In the genomic region with DNA sequence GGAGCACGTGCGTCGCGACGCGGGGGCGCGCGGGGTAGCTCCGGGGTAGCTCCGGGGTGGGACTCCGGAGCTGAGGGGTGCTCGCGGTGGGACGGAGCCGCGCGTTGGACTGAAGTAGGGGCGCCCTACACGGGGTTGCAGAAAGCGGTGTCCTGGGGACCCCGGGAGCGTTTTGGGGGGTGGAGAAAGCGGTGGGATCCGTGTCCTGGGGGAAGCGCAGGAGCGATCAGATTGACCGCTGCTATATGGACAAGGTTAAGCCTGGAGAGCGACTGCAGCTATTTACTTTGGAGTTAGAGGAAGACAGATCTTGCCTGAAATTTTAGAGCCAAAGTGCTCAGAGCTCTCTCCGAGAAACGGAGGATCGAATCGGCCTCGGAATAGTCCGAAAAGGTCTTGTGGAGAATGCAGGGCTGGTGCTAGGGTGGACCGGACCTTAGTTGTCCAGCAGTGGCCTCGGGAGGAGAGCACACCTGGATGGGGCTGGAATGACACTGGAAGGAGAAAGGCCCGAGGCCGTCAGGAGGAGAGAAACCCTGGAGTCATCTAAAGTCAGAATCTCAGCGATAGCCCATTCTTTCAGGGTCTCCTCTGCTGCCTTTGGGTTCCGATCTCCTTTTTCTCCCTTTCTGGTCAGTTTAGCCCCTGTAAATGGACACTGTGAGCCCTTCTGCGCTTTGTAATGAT, we compare ENCODE assay signal across 8 cellular contexts. TPM values are rescaled to one million over a fixed set of nuclear protein-coding genes. Genes with fewer than 3 reads are reported as not detected.
DNase-seq lines count a peak whose midpoint lies in the region; ATAC-seq and TF ChIP-seq lines count a peak whose summit lies in the region.

No MANE protein-coding gene starts in this region.

- H3K27me3 ChIP-seq in GM06990 (replicated peaks; ENCODE audit: control insufficient read depth, insufficient read depth, low read length) (no peaks in the 10 kb centered on the region), MM.1S (replicated peaks; ENCODE audit: insufficient read depth, low read length) (no peaks in the 10 kb centered on the region)

- H3K27ac ChIP-seq in MM.1S (ENCODE audit: low read length), result peak overlapping the region; percentile 81; the same call in 1 of the 2 replicates

- peaks cover 0 to 6% (median 0%) of the 10 kb centered on the region in 3 donors for H3K36me3 Mint-ChIP-seq in naive thymus-derived CD8-positive, alpha-beta T cell

- no peak for TF ChIP-seq CTCF in GM06990 (IDR thresholded peaks at IDR 0.05; ENCODE audit: insufficient read depth, low read length, poor library complexity, severe bottlenecking)
- no peak for TF ChIP-seq CTCF in MM.1S (IDR thresholded peaks at IDR 0.05; ENCODE audit: low read length)

- H3K36me3 ChIP-seq in GM06990 (ENCODE audit: control insufficient read depth, insufficient read depth, low read length), result no peaks in the 10 kb centered on the region; the same call in none of the 2 replicates
- H3K36me3 ChIP-seq in MM.1S (replicated peaks; ENCODE audit: insufficient read depth, low read length), result no peaks in the 10 kb centered on the region

- no peaks in the 10 kb centered on the region for H3K9me3 ChIP-seq in MM.1S (replicated peaks; ENCODE audit: insufficient read depth, low read length)

- no peaks in the 10 kb centered on the region for H3K9me2 ChIP-seq in MM.1S (replicated peaks; ENCODE audit: insufficient read depth, low read length)

- H3K4me3 Mint-ChIP-seq in naive thymus-derived CD8-positive, alpha-beta T cell, result peak overlapping the region; percentile 92 to 98 (median 92)

- intact Hi-C loops in posterior vena cava (cut with DNase I), result no loop called here

- no peaks in the 10 kb centered on the region for H3K9me3 Mint-ChIP-seq in naive thymus-derived CD8-positive, alpha-beta T cell

- H3K4me1 ChIP-seq in MM.1S (ENCODE audit: low read length), result peaks cover 5% of the 10 kb centered on the region; the same call in 1 of the 2 replicates

- DNase-seq in GM06990 (ENCODE audit: extremely low read depth, insufficient read length) (no peak), MM.1S (no peak), dermis blood vessel endothelial cell (peak; percentile 12), posterior vena cava (ENCODE audit: low spot score) (no peak), LoVo (ENCODE audit: low spot score) (no peak)
- peak in 1 of 10 donors; percentile 65 for DNase-seq in naive thymus-derived CD8-positive, alpha-beta T cell
- no peak for DNase-seq in NK-92 treated with Interleukin-12 subunit alpha and Interleukin-12 subunit beta, amount 100 ng/mL, for 24 hours (lab: John Stamatoyannopoulos, UW)

- ATAC-seq in naive thymus-derived CD8-positive, alpha-beta T cell, result no peak
- no peak for ATAC-seq in HG02678 (IDR thresholded peaks at IDR 0.05; ENCODE audit: unreplicated experiment)

- peak overlapping the region; percentile 72 for H3K4me2 ChIP-seq in MM.1S (ENCODE audit: low read depth, low read length)

- H3K27me3 Mint-ChIP-seq in naive thymus-derived CD8-positive, alpha-beta T cell, result no peaks in the 10 kb centered on the region

- H3F3A ChIP-seq in MM.1S (ENCODE audit: insufficient read depth, low read length), result no peaks in the 10 kb centered on the region

- H4K20me1 ChIP-seq in MM.1S (ENCODE audit: insufficient read depth, low read length), result no peaks in the 10 kb centered on the region

- H3K4me3 ChIP-seq in GM06990 (replicated peaks; ENCODE audit: low read depth, low read length) (peak overlapping the region; percentile 89), MM.1S (ENCODE audit: low read length) (peak overlapping the region; percentile 86)

- H3K79me2 ChIP-seq in MM.1S (ENCODE audit: low read length), result peaks cover 54% of the 10 kb centered on the region

- H3K27ac Mint-ChIP-seq in naive thymus-derived CD8-positive, alpha-beta T cell, result peak overlapping the region; percentile 83 to 97 (median 91)

- H3K9ac ChIP-seq in MM.1S (ENCODE audit: low read length), result peak overlapping the region; percentile 93

- H2AFZ ChIP-seq in MM.1S (ENCODE audit: low read length), result peak overlapping the region; percentile 71

- peaks cover 17 to 48% (median 39%) of the 10 kb centered on the region in 4 donors for H3K4me1 Mint-ChIP-seq in naive thymus-derived CD8-positive, alpha-beta T cell

- POLR2A ChIA-PET in naive thymus-derived CD8-positive, alpha-beta T cell (lab: Charles Lee), result interaction anchor here (0.6 to 2.4 kb wide), 4 partner anchors 9 to 456 kb away, joined by 3 to 16 read pairs (median 10); partner anchors contain the start of genes MASTL and YME1L1

RNA-seq across cellular contexts. Expression of gene PDSS1, which starts 0.6 kb away (rescaled TPM):
- 5.8 and 6.1 TPM in 2 replicates for total RNA-seq in dermis blood vessel endothelial cell
- 1 to 10 TPM; 5.4 to 6.0 TPM for total RNA-seq in naive thymus-derived CD8-positive, alpha-beta T cell
- 1 to 10 TPM; 2.9 to 3.9 (median 3.8) TPM for polyA plus RNA-seq in naive thymus-derived CD8-positive, alpha-beta T cell
- total RNA-seq in posterior vena cava, result 1 to 10 TPM; 4.1 to 6.1 TPM
